Comparison of ENCODE assay signal across 8 cellular contexts in the genomic region with DNA sequence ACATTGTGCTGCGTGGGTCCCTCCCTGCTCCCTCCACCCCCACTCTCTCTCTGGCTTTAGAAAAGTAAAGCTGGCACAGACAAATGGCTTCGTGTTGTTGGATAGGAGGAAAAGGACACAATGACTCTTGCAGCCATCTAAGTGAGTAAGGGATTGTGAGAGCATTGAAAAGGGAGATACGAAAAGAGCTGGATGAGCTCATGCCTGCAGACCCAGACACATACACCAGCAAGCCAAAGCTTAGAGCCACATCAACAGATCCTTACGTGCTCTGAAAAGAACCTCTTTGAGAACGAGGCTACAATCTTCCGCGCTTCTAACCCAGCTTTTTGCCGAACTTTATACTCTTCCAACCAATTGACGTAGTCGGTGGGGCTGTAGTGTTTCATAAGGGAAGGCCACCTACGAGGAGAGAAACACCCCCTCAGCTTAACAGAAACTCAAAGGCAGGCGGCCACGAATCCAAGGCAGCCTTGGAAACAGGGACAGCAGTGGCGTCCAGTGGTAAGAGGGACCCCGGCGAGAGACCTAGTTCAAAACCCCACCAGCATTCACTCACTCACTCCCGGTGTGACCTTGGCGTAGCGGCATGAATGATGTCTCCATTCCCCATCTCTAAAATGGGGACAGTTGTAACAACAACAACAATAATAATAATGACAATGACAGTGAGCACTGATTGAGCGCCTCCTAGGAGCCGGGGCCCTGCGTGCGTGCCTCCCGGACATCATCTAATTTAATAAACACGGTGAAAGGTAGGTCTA. TPM values are rescaled to one million over a fixed set of nuclear protein-coding genes. Genes with fewer than 3 reads are reported as not detected.
DNase-seq lines count a peak whose midpoint lies in the region; ATAC-seq, FAIRE-seq and TF ChIP-seq lines count a peak whose summit lies in the region.

No MANE protein-coding gene starts in this region.

- H3K79me1 ChIP-seq in H9 (ENCODE audit: insufficient read depth, low read depth, low read length, poor library complexity, severe bottlenecking): no peaks in the 10 kb centered on the region

- H3K27ac Mint-ChIP-seq in H9: peak overlapping the region; percentile 42 to 95 (median 79); a peak in 5 of 7 replicates

- H2BK12ac ChIP-seq in H9 (ENCODE audit: insufficient read length, low read depth, low read length): no peak overlapping the region

- H3K14ac ChIP-seq in H9 (ENCODE audit: insufficient read depth, low read length): no peak overlapping the region; the same call in 1 of the 2 replicates

- H2BK120ac ChIP-seq in H9 (ENCODE audit: low read depth, low read length, poor library complexity, severe bottlenecking): no peak overlapping the region

- H3K9me3 Mint-ChIP-seq in H9: 0 out of 5 replicates have a peak, but pooled peaks cover 0 to 2% of the 10 kb centered on the region in 2 experiments

- no peak overlapping the region for H3K23ac ChIP-seq in H9 (ENCODE audit: insufficient read length, low read depth, low read length)

- peaks cover 21 to 44% (median 43%) of the 10 kb centered on the region in 3 experiments for H3K36me3 Mint-ChIP-seq in H9 (ENCODE audit: insufficient read depth in 1 of 3, low read depth in 3 of 3)

- H3K4me1 ChIP-seq in H9 (ENCODE audit: insufficient read depth, low read length): peaks cover 3% of the 10 kb centered on the region; the same call in 1 of the 2 replicates
- H3K4me1 ChIP-seq in hepatocyte (ENCODE audit: insufficient read depth): peaks cover 4% of the 10 kb centered on the region
- H3K4me1 ChIP-seq in prostate gland (replicated peaks): no peaks in the 10 kb centered on the region

- H3K4ac ChIP-seq in H9 (ENCODE audit: low read depth, low read length): no peak overlapping the region

- no peak overlapping the region for H4K91ac ChIP-seq in H9 (ENCODE audit: insufficient read length, low read depth, low read length)

- peaks cover 10% of the 10 kb centered on the region for H3K27me3 Mint-ChIP-seq in H9 (ENCODE audit: low read depth)

- H3K56ac ChIP-seq in H9 (ENCODE audit: insufficient read length, low read depth, low read length): no peak overlapping the region

- no peak overlapping the region for H4K5ac ChIP-seq in H9 (ENCODE audit: insufficient read length, low read depth, low read length)

- H3K4me1 Mint-ChIP-seq in H9: peaks cover 21 to 26% of the 10 kb centered on the region in 2 experiments

- H4K8ac ChIP-seq in H9 (replicated peaks; ENCODE audit: insufficient read length, low read depth, low read length): no peak overlapping the region

- H3K9ac ChIP-seq in H9 (ENCODE audit: extremely low read depth, insufficient read length, low read length): peak overlapping the region; percentile 67

- intact Hi-C loops in prostate gland (cut with DNase I): no loop called here

- H2BK5ac ChIP-seq in H9 (ENCODE audit: insufficient read length, low read length): no peak overlapping the region

- WGBS in H9 (ENCODE audit: extremely low coverage, insufficient read length, low lambda C conversion rate): no CpG with 5 or more reads among the region's 25 CpGs
- 17% methylated on average over 25 of the region's 25 CpGs for WGBS in hepatocyte (ENCODE audit: low lambda C conversion rate, missing lambda C conversion rate)
- 9% methylated on average over 25 of the region's 25 CpGs for WGBS in prostate gland

- no peak overlapping the region for H2AK5ac ChIP-seq in H9 (ENCODE audit: insufficient read length, low read length)

- H2AFZ ChIP-seq in H9 (ENCODE audit: low read length) (no peak overlapping the region), hepatocyte (peak overlapping the region; percentile 52)

- no peaks in the 10 kb centered on the region for H3K27me3 ChIP-seq in H9 (ENCODE audit: insufficient read depth, low read length)
- peaks cover 6% of the 10 kb centered on the region for H3K27me3 ChIP-seq in hepatocyte
- no peaks in the 10 kb centered on the region for H3K27me3 ChIP-seq in prostate gland (replicated peaks; ENCODE audit: insufficient read depth)

- no peak overlapping the region for H2BK15ac ChIP-seq in H9 (ENCODE audit: low read depth, low read length)

- H3K4me2 ChIP-seq in H9 (ENCODE audit: insufficient read depth, insufficient read length, low read length) (peak overlapping the region; percentile 82), hepatocyte (peak overlapping the region; percentile 89)

- FAIRE-seq in D721Med (lab: Jason Lieb, UNC): no peak

- H3K9me3 ChIP-seq in H9 (ENCODE audit: control insufficient read depth, low read depth, low read length): no peaks in the 10 kb centered on the region
- no peaks in the 10 kb centered on the region for H3K9me3 ChIP-seq in hepatocyte (ENCODE audit: low read depth)
- no peaks in the 10 kb centered on the region for H3K9me3 ChIP-seq in prostate gland

- ATAC-seq in GM21367 (IDR thresholded peaks at IDR 0.05; ENCODE audit: unreplicated experiment): no peak

- H4K20me1 ChIP-seq in H9 (ENCODE audit: control insufficient read depth, insufficient read depth, insufficient read length): no peaks in the 10 kb centered on the region
- peaks cover 3% of the 10 kb centered on the region for H4K20me1 ChIP-seq in hepatocyte (ENCODE audit: insufficient read depth, poor library complexity, severe bottlenecking)

- peaks cover 7% of the 10 kb centered on the region for H3K23me2 ChIP-seq in H9 (ENCODE audit: insufficient read length, low read depth, low read length, poor library complexity, severe bottlenecking)

- TF ChIP-seq CTCF in 22Rv1 (IDR thresholded peaks at IDR 0.05): peak; percentile 24; the same call in 1 of the 2 replicates
- no peak for TF ChIP-seq CTCF in H9 (conservative IDR thresholded peaks at IDR 0.05)
- no peak for TF ChIP-seq CTCF in hepatocyte (IDR thresholded peaks at IDR 0.05; ENCODE audit: poor library complexity)
- no peak for TF ChIP-seq CTCF in prostate gland (IDR thresholded peaks at IDR 0.05)
- no peak for TF ChIP-seq CTCF in D721Med (IDR thresholded peaks at IDR 0.05; ENCODE audit: insufficient read depth, missing control alignments)

- peak overlapping the region; percentile 96 to 97 for H3K4me3 Mint-ChIP-seq in H9

- H3T11ph ChIP-seq in H9 (ENCODE audit: low read length): no peak overlapping the region

- H3K79me2 ChIP-seq in H9 (ENCODE audit: insufficient read depth, low read length) (peaks cover 4% of the 10 kb centered on the region; the same call in 1 of the 2 replicates), hepatocyte (peaks cover 31% of the 10 kb centered on the region)

- H3K9me2 ChIP-seq in hepatocyte (replicated peaks; ENCODE audit: insufficient read depth): no peaks in the 10 kb centered on the region

- H3K4me3 ChIP-seq in hepatocyte (peak overlapping the region; percentile 73), prostate gland (peak overlapping the region; percentile 76 to 87)

- no peak overlapping the region for H3K18ac ChIP-seq in H9 (ENCODE audit: insufficient read length, low read depth, low read length)

- H3K27ac ChIP-seq in 22Rv1: peak overlapping the region; percentile 67; the same call in 1 of the 2 replicates
- no peak overlapping the region for H3K27ac ChIP-seq in H9 (ENCODE audit: insufficient read length, low read depth, low read length)
- H3K27ac ChIP-seq in hepatocyte: peak overlapping the region; percentile 38
- H3K27ac ChIP-seq in prostate gland: peak overlapping the region; percentile 79 to 84

- no peaks in the 10 kb centered on the region for H3K36me3 ChIP-seq in hepatocyte (replicated peaks; ENCODE audit: insufficient read depth, low read depth)
- H3K36me3 ChIP-seq in prostate gland: peaks cover 0 to 9% of the 10 kb centered on the region in 2 donors

- no peak for TF ChIP-seq POLR2A in prostate gland (IDR thresholded peaks at IDR 0.05)

- H2BK20ac ChIP-seq in H9 (ENCODE audit: low read depth, low read length, poor library complexity, severe bottlenecking): no peak overlapping the region

- DNase-seq in H9 (no peak), amygdala (lab: John Stamatoyannopoulos, UW) (peak in 36 of 56 donors; percentile 7 to 64 (median 38)), hepatocyte (ENCODE audit: low spot score) (peak; percentile 48), prostate gland (ENCODE audit: low spot score) (no peak), D721Med (ENCODE audit: insufficient read length, low spot score) (no peak), HT-29 (ENCODE audit: low spot score) (no peak)

RNA-seq across cellular contexts. Expression of a gene that starts 1.1 kb away (rescaled TPM):
- total RNA-seq in H9 (2021) (58.5 and 58.6 TPM in 2 replicates), hepatocyte (32.6 and 68.0 TPM in 2 replicates), prostate gland (100 to 1,000 TPM; 179 to 412 TPM)
- polyA plus RNA-seq in hepatocyte: 41.9 and 46.3 TPM in 2 replicates
- total RNA-seq in HT-29 (2014; rRNA removed; shearing (Covaris generic)): 123 and 131 TPM in 2 replicates

Comparison
In these comparisons a context has a peak if more than half of its experiments do, and no peak if none do; other contexts are left out.
1. DNase-seq: peak in amygdala (36 of 56) and hepatocyte (single experiment); none in H9 (single experiment), prostate gland (single experiment), D721Med (single experiment) and HT-29 (single experiment).